ENCODE assay signal across 32 cellular contexts in the genomic region with DNA sequence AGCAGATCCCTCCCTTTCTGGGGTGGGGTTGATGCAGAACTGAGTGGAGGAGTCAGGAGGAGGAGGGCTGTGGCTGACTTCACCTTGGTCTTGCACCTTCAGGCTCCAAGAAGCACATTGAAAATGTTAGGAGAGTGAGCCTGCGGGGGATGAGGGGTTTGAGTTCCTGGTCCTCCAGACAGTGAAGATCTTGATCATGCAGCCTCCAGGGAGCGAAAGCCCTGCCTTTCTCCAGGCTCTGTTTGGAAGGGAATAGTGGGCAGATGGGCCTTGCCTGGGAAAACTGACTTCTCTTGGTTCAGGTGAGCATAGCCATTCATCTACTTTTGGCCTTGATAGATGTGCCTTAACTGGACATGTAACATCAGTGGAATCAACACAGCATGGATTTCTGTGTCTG.
"Had no signal": no experiment of that assay in that cellular context is flagged by ENCODE, and none has a peak within 500 bp of the region (broad histone marks: within the 10 kb centered on the region; RNA-seq: fewer than 3 reads in every experiment).

No MANE protein-coding gene starts in this region.

- H3K9me3 Mint-ChIP-seq: activated B cell treated with CpG ODN at 0.5 μM for 24 hours; activated CD4-positive, alpha-beta memory T cell treated with anti-CD3 and anti-CD28 coated beads for 36 hours; activated naive CD8-positive, alpha-beta T cell treated with anti-CD3 and anti-CD28 coated beads for 36 hours; activated T-cell treated with anti-CD3 and anti-CD28 coated beads, Interleukin-2, amount 50 U/mL, for 72 hours; activated T-helper 17 cell treated with anti-CD3 and anti-CD28 coated beads, Interleukin-2, amount 50 U/mL, for 72 hours; central memory CD8-positive, alpha-beta T cell had no signal

- H3K27ac Mint-ChIP-seq: activated B cell treated with CpG ODN at 0.5 μM for 24 hours; activated CD4-positive, alpha-beta memory T cell treated with anti-CD3 and anti-CD28 coated beads for 36 hours; activated naive CD8-positive, alpha-beta T cell treated with anti-CD3 and anti-CD28 coated beads for 36 hours; activated T-cell treated with anti-CD3 and anti-CD28 coated beads, Interleukin-2, amount 50 U/mL, for 72 hours; activated T-helper 17 cell treated with anti-CD3 and anti-CD28 coated beads, Interleukin-2, amount 50 U/mL, for 72 hours had no signal

- H3K4me1 Mint-ChIP-seq: activated B cell treated with CpG ODN at 0.5 μM for 24 hours; activated naive CD8-positive, alpha-beta T cell treated with anti-CD3 and anti-CD28 coated beads for 36 hours; activated T-helper 17 cell treated with anti-CD3 and anti-CD28 coated beads, Interleukin-2, amount 50 U/mL, for 72 hours; central memory CD8-positive, alpha-beta T cell had no signal

- H3K4me3 Mint-ChIP-seq: activated B cell treated with CpG ODN at 0.5 μM for 24 hours; activated CD4-positive, alpha-beta memory T cell treated with anti-CD3 and anti-CD28 coated beads for 36 hours; activated naive CD8-positive, alpha-beta T cell treated with anti-CD3 and anti-CD28 coated beads for 36 hours; activated T-cell treated with anti-CD3 and anti-CD28 coated beads, Interleukin-2, amount 50 U/mL, for 72 hours; activated T-helper 17 cell treated with anti-CD3 and anti-CD28 coated beads, Interleukin-2, amount 50 U/mL, for 72 hours; central memory CD8-positive, alpha-beta T cell had no signal

- H3K4me3 ChIP-seq: ascending aorta, cardiac muscle cell had no signal

- ATAC-seq: activated T-cell treated with anti-CD3 and anti-CD28 coated beads, Interleukin-2, amount 50 U/mL, for 72 hours; activated T-helper 17 cell treated with anti-CD3 and anti-CD28 coated beads, Interleukin-2, amount 50 U/mL, for 72 hours had no signal

- H3K36me3 Mint-ChIP-seq: activated CD4-positive, alpha-beta memory T cell treated with anti-CD3 and anti-CD28 coated beads for 36 hours; activated naive CD8-positive, alpha-beta T cell treated with anti-CD3 and anti-CD28 coated beads for 36 hours had no signal

- DNase-seq: activated B cell treated with CpG ODN at 0.5 μM for 24 hours; activated CD4-positive, alpha-beta memory T cell treated with anti-CD3 and anti-CD28 coated beads for 36 hours; activated CD4-positive, alpha-beta T cell treated with anti-CD3 and anti-CD28 coated beads for 4 hours; activated CD4-positive, alpha-beta T cell treated with anti-CD3 and anti-CD28 coated beads, Interleukin-2, amount 50 U/mL, for 1 hour; activated CD4-positive, CD25-positive, alpha-beta regulatory T cell treated with anti-CD3 and anti-CD28 coated beads, Interleukin-2, amount 50 U/mL, for 72 hours; activated effector memory CD4-positive, alpha-beta T cell treated with anti-CD3 and anti-CD28 coated beads, Interleukin-2, amount 50 U/mL, for 16 hours; activated naive CD4-positive, alpha-beta T cell; activated naive CD4-positive, alpha-beta T cell treated with anti-CD3 and anti-CD28 coated beads, Interleukin-2, amount 50 U/mL, for 16 hours; activated naive CD8-positive, alpha-beta T cell treated with anti-CD3 and anti-CD28 coated beads for 36 hours; activated T-cell treated with anti-CD3 and anti-CD28 coated beads, Interleukin-2, amount 50 U/mL, for 1 hour; activated T-cell treated with anti-CD3 and anti-CD28 coated beads, Interleukin-2, amount 50 U/mL, for 72 hours; amniotic stem cell; Karpas-422; KBM-7; NCI-H1105; NCI-H1417 treated with DMSO at 0.1 percent for 48 hours; NCI-H187 treated with DMSO at 0.1 percent for 48 hours; NCI-H2081; NCI-H226; NCI-H446 treated with DMSO at 0.1 percent for 48 hours; NCI-H524; NCI-H69; OCI-M1; Right ventricle myocardium superior; SW 1271; T-helper 1 cell; T-helper 2 cell; T-helper 9 cell had no signal
